ENCODE assay signal across 10 cellular contexts in genomic region chr2:195649629-195650190, GRCh38. TPM values are rescaled to one million over a fixed set of nuclear protein-coding genes. Genes with fewer than 3 reads are reported as not detected.
DNase-seq lines count a peak whose midpoint lies in the region; ATAC-seq, FAIRE-seq and TF ChIP-seq lines count a peak whose summit lies in the region.
"Had no signal": no experiment of that assay in that cellular context is flagged by ENCODE, and none has a peak within 500 bp of the region (broad histone marks: within the 10 kb centered on the region; RNA-seq: fewer than 3 reads in every experiment).

No MANE protein-coding gene starts in this region.

- BruUV-seq in HepG2 (replicated peaks; lab: Mats Ljungman, UMichigan) (no TSS peak), mammary epithelial cell (replicated peaks; lab: Mats Ljungman, UMichigan) (no TSS peak)

- H3K4me1 ChIP-seq in HepG2 (ENCODE audit: insufficient read depth, low read length) (no peaks in the 10 kb centered on the region), mammary epithelial cell (ENCODE audit: insufficient read depth, low read length) (no peaks in the 10 kb centered on the region)

- H3K4me2 ChIP-seq in HepG2 (ENCODE audit: low read depth, low read length) = no peak overlapping the region
- H3K4me2 ChIP-seq in mammary epithelial cell (ENCODE audit: insufficient read depth, low read depth, low read length) = no peak overlapping the region

- H3K4me3 Mint-ChIP-seq in central memory CD8-positive, alpha-beta T cell = peak overlapping the region; percentile 6

- H4K20me1 ChIP-seq in HepG2 (ENCODE audit: insufficient read depth, low read length) (no peaks in the 10 kb centered on the region), mammary epithelial cell (ENCODE audit: insufficient read depth, low read length) (no peaks in the 10 kb centered on the region)

- H3K27ac ChIP-seq in HepG2 (ENCODE audit: extremely low read length, insufficient read depth, low read length) (no peak overlapping the region), mammary epithelial cell (ENCODE audit: insufficient read depth, low read depth, low read length) (no peak overlapping the region)

- no peak for TF ChIP-seq EP300 in HepG2 (IDR thresholded peaks at IDR 0.05; ENCODE audit: low read depth in 2 of 2, low read length in 2 of 2)
- TF ChIP-seq EP300 in HepG2 (CRISPR knock-in tag; IDR thresholded peaks at IDR 0.05; ENCODE audit: borderline replicate concordance) = no peak

- no peak overlapping the region for H2AFZ ChIP-seq in HepG2 (ENCODE audit: low read length)
- H2AFZ ChIP-seq in mammary epithelial cell (ENCODE audit: low read depth, low read length) = no peak overlapping the region

- H3K4me1 Mint-ChIP-seq in central memory CD8-positive, alpha-beta T cell = peaks cover 29% of the 10 kb centered on the region

- H3K36me3 ChIP-seq in HepG2 (replicated peaks in 1 of 2; ENCODE audit: control insufficient read depth in 1 of 2, insufficient read depth in 2 of 2, low read length in 2 of 2) (no peaks in the 10 kb centered on the region), mammary epithelial cell (ENCODE audit: insufficient read depth, low read length) (no peaks in the 10 kb centered on the region)

- no peak for TF ChIP-seq CTCF in HepG2 (CRISPR knock-in tag; IDR thresholded peaks at IDR 0.05)
- TF ChIP-seq CTCF in mammary epithelial cell (conservative IDR thresholded peaks at IDR 0.05 in 1 of 2, IDR thresholded peaks at IDR 0.05 in 1 of 2; ENCODE audit: extremely low read depth in 1 of 2, insufficient read depth in 1 of 2, low read depth in 1 of 2, low read length in 2 of 2) = no peak

- H3K27ac Mint-ChIP-seq in central memory CD8-positive, alpha-beta T cell (ENCODE audit: low read depth) = peak overlapping the region; percentile 67

- H3K36me3 Mint-ChIP-seq in central memory CD8-positive, alpha-beta T cell (ENCODE audit: insufficient read depth) = peaks cover 12% of the 10 kb centered on the region

- CTCF ChIA-PET in HepG2 (lab: Yijun Ruan, JAX; ENCODE audit: low intra/inter-chr PET ratio, low total read pairs) (no interaction called here), mammary epithelial cell (lab: Charles Lee; ENCODE audit: low non-redundant PET) (no interaction called here)

- DNase-seq in central memory CD8-positive, alpha-beta T cell (ENCODE audit: low spot score in 2 of 2) = no peak
- no peak for DNase-seq in HepG2 (ENCODE audit: low spot score)
- no peak for DNase-seq in NCI-H1417 treated with DMSO at 0.1 percent for 48 hours (lab: John Stamatoyannopoulos, UW)
- no peak for DNase-seq in epidermal melanocyte (ENCODE audit: insufficient read length, low spot score)
- no peak for DNase-seq in mammary epithelial cell
- DNase-seq: NCI-H446 treated with DMSO at 0.1 percent for 48 hours, nucleus accumbens had no signal

- in situ Hi-C loops in HepG2 (cut with HindIII; ENCODE audit: extremely low pct_ligation_motif_present, low pct_unique_long_range_greater_than_20kb) = no loop called here
- in situ Hi-C loops in mammary epithelial cell (cut with MboI; ENCODE audit: low sequenced_read_pairs in 2 of 2) = loop anchor here in 1 of 2 donors (10.0 to 25.0 kb wide), 3 partner anchors 75 to 413 kb away; partner anchors contain the start of gene DNAH7

- H3K79me2 ChIP-seq in HepG2 (ENCODE audit: insufficient read depth, low read length) (no peaks in the 10 kb centered on the region), mammary epithelial cell (ENCODE audit: insufficient read depth, low read length) (no peaks in the 10 kb centered on the region)

- H3K9ac ChIP-seq in HepG2 (ENCODE audit: insufficient read depth, low read depth, low read length) (no peak overlapping the region), mammary epithelial cell (ENCODE audit: insufficient read depth, low read length) (no peak overlapping the region)

- intact Hi-C loops in HepG2 (cut with micrococcal nuclease; ENCODE audit: unreplicated experiment) = loop anchor here (10.0 kb wide), 1 partner anchor 315 kb away; no protein-coding TSS in a partner anchor
- intact Hi-C loops in mammary epithelial cell (cut with micrococcal nuclease) = no loop called here

- POLR2A ChIA-PET in HepG2 (lab: Yijun Ruan, JAX) = no interaction called here

- H3K4me3 ChIP-seq in HepG2 (replicated peaks in 1 of 3; ENCODE audit: insufficient read depth in 1 of 3, low read depth in 2 of 3, low read length in 3 of 3) (no peak overlapping the region), mammary epithelial cell (replicated peaks in 1 of 3; ENCODE audit: insufficient read depth in 1 of 3, low read depth in 2 of 3, low read length in 3 of 3) (no peak overlapping the region)

- H3K27me3 ChIP-seq in HepG2 (ENCODE audit: control insufficient read depth in 1 of 2, insufficient read depth in 2 of 2, low read length in 2 of 2) (peaks cover 0 to 13% of the 10 kb centered on the region in 2 experiments; a peak in 2 of 5 replicates), mammary epithelial cell (ENCODE audit: insufficient read depth, low read length) (no peaks in the 10 kb centered on the region)

- dilution Hi-C loops in mammary epithelial cell (cut with HindIII; ENCODE audit: low sequenced_read_pairs) = no loop called here

- TF ChIP-seq POLR2A in HepG2 (IDR thresholded peaks at IDR 0.05; ENCODE audit: insufficient read depth in 1 of 2, low read depth in 2 of 2, low read length in 2 of 2) = no peak

- WGBS in HepG2 (ENCODE audit: low lambda C conversion rate) = 28% methylated on average over 6 of the region's 6 CpGs
- WGBS in mammary epithelial cell (ENCODE audit: low coverage, missing lambda C conversion rate) = 78% methylated on average over 6 of the region's 6 CpGs

- no peak for FAIRE-seq in HepG2 (lab: Jason Lieb, UNC)

- TF ChIP-seq RAD21 in HepG2 (CRISPR knock-in tag; IDR thresholded peaks at IDR 0.05) = no peak

- H3K9me3 ChIP-seq in HepG2 (ENCODE audit: low read length) (no peaks in the 10 kb centered on the region), mammary epithelial cell (replicated peaks; ENCODE audit: insufficient read depth, low read length) (no peaks in the 10 kb centered on the region)

- H3K27me3 Mint-ChIP-seq in central memory CD8-positive, alpha-beta T cell = no peaks in the 10 kb centered on the region

- peak; percentile 9 for ATAC-seq in GM18508 (IDR thresholded peaks at IDR 0.05; ENCODE audit: insufficient read depth, unreplicated experiment)
- ATAC-seq in GM21737 (IDR thresholded peaks at IDR 0.05; ENCODE audit: unreplicated experiment) = peak; percentile 21
- peak; percentile 24 for ATAC-seq in HG03460 (IDR thresholded peaks at IDR 0.05; ENCODE audit: unreplicated experiment)
- no peak for ATAC-seq in central memory CD8-positive, alpha-beta T cell (replicated peaks; ENCODE audit: extremely low read depth, poor library complexity, severe bottlenecking)
- ATAC-seq in HepG2 = no peak

- no peaks in the 10 kb centered on the region for H3K9me3 Mint-ChIP-seq in central memory CD8-positive, alpha-beta T cell

TF ChIP-seq in HepG2, 621 proteins besides CTCF, POLR2A, EP300 and RAD21 (continues in another document):
- TF ChIP-seq RARG (CRISPR knock-in tag; IDR thresholded peaks at IDR 0.05; ENCODE audit: low read depth) = no peak
- TF ChIP-seq CREB1 (IDR thresholded peaks at IDR 0.05) = no peak
- no peak for TF ChIP-seq CREB1 (CRISPR knock-in tag; IDR thresholded peaks at IDR 0.05)
- no peak for TF ChIP-seq POGZ (CRISPR knock-in tag; IDR thresholded peaks at IDR 0.05)
- TF ChIP-seq SMAD3 (CRISPR knock-in tag; IDR thresholded peaks at IDR 0.05) = no peak
- TF ChIP-seq HNRNPK (IDR thresholded peaks at IDR 0.05; ENCODE audit: low read depth, low read length, poor library complexity, severe bottlenecking) = no peak
- TF ChIP-seq CEBPG (CRISPR knock-in tag; IDR thresholded peaks at IDR 0.05) = no peak
- no peak for TF ChIP-seq ZNF34 (CRISPR knock-in tag; IDR thresholded peaks at IDR 0.05; ENCODE audit: borderline replicate concordance)
- TF ChIP-seq ZMYM3 (CRISPR knock-in tag; IDR thresholded peaks at IDR 0.05) = no peak

RNA-seq across cellular contexts. Expression of gene SLC39A10, which starts 7.3 kb away (rescaled TPM):
- total RNA-seq in HepG2 (2016; rRNA removed; fragmentation: Illumina TruSeq; extraction: Trizol) (7.2 and 13.2 TPM in 2 replicates), mammary epithelial cell (10 to 100 TPM; 54.5 to 60.7 TPM)
- 2.7 and 4.0 TPM in 2 replicates for total RNA-seq in HepG2 (2016; cell fraction: cytosol; rRNA removed; fragmentation: Illumina TruSeq; extraction: Trizol; ENCODE audit: low read depth)
- total RNA-seq in HepG2 (2016; cell fraction: insoluble cytoplasmic fraction; rRNA removed; fragmentation: Illumina TruSeq; extraction: Trizol) = 7.2 and 12.7 TPM in 2 replicates
- 3.5 and 4.7 TPM in 2 replicates for total RNA-seq in HepG2 (2016; cell fraction: membrane; rRNA removed; fragmentation: Illumina TruSeq; extraction: Trizol)
- total RNA-seq in HepG2 (2016; cell fraction: nucleus; rRNA removed; fragmentation: Illumina TruSeq; extraction: Trizol) = 17.2 and 19.6 TPM in 2 replicates
- polyA plus RNA-seq in HepG2 (2011; rRNA removed) (21.0 and 21.3 TPM in 2 replicates), mammary epithelial cell (20.0 TPM)
- polyA plus RNA-seq in HepG2 (2011; cell fraction: cytosol; rRNA removed) = 8.3 and 17.1 TPM in 2 replicates
- 9.1 and 12.0 TPM in 2 replicates for polyA plus RNA-seq in HepG2 (2011; cell fraction: nucleus; rRNA removed)
- 22.8 and 23.0 TPM in 2 replicates for polyA plus RNA-seq in HepG2 (2012)
- polyA plus RNA-seq in HepG2 (2016; cell fraction: cytosol; fragmentation: Illumina TruSeq; extraction: Trizol; ENCODE audit: low read depth) = 0.12 and 0.20 TPM in 2 replicates
- polyA plus RNA-seq in HepG2 (2016; cell fraction: insoluble cytoplasmic fraction; fragmentation: Illumina TruSeq; extraction: Trizol; ENCODE audit: low read depth) = 3.7 and 3.8 TPM in 2 replicates
- 1.0 and 1.3 TPM in 2 replicates for polyA plus RNA-seq in HepG2 (2016; cell fraction: membrane; fragmentation: Illumina TruSeq; extraction: Trizol; ENCODE audit: low read depth)
- polyA plus RNA-seq in HepG2 (2016; cell fraction: nucleus; fragmentation: Illumina TruSeq; extraction: Trizol; ENCODE audit: insufficient read depth, low read depth) = 11.1 TPM in 2 replicates
- polyA minus RNA-seq in HepG2 (2011; rRNA and poly(A)+ RNA removed; ENCODE audit: low replicate concordance) = 53.0 and 116 TPM in 2 replicates
- 43.8 and 58.0 TPM in 2 replicates for polyA minus RNA-seq in HepG2 (2011; cell fraction: cytosol; rRNA and poly(A)+ RNA removed)
- polyA minus RNA-seq in HepG2 (2011; cell fraction: nucleus; rRNA and poly(A)+ RNA removed) = 52.9 and 81.2 TPM in 2 replicates
- polyA minus RNA-seq in mammary epithelial cell = 31.5 TPM

Comparison
In these comparisons a context has a peak if more than half of its experiments do, and no peak if none do; other contexts are left out.
1. ATAC-seq: peak in GM18508 (single experiment), GM21737 (single experiment) and HG03460 (single experiment); none in central memory CD8-positive, alpha-beta T cell (single experiment) and HepG2 (single experiment).